In genomic region chr3:48585411-48585810, GRCh38 we compare ENCODE assay signal across 12 cellular contexts. TPM values are rescaled to one million over a fixed set of nuclear protein-coding genes. Genes with fewer than 3 reads are reported as not detected.
"Had no signal": no experiment of that assay in that cellular context is flagged by ENCODE, and none has a peak within 500 bp of the region (broad histone marks: within the 10 kb centered on the region; RNA-seq: fewer than 3 reads in every experiment).

No MANE protein-coding gene starts in this region.

- H3K36me3 ChIP-seq: HAP-1 had no signal

- H3K4me1 ChIP-seq: HAP-1 had no signal

- H3K27ac Mint-ChIP-seq: GM23338, HFFc6 had no signal

- H3K9me3 ChIP-seq: HAP-1 had no signal

- H3K27ac ChIP-seq: GM23248 had no signal

- H3K4me3 Mint-ChIP-seq: GM23338, H9, HFFc6 had no signal

- ATAC-seq: GM23338, HCT116 had no signal

- FAIRE-seq: H1, H54 had no signal

- DNase-seq: GM23248, GOT3, H7, H9, HCEC 1CT, HFFc6 had no signal

- H3K4me3 ChIP-seq: GM23248, GM23338, HAP-1 had no signal

- H3K9me3 Mint-ChIP-seq: GM23338, H9, HFFc6 had no signal

RNA-seq across cellular contexts. Expression of gene UCN2, which starts 21.8 kb away (rescaled TPM):
- total RNA-seq: H1 had no signal
- polyA plus RNA-seq: GM23338 had no signal

RNA-seq across cellular contexts. Expression of gene TMEM89, which starts 36.2 kb away (rescaled TPM):
- total RNA-seq: GM23248, GM23338, H1, H4, H7 had no signal
- polyA plus RNA-seq: GM23248, GM23338, H1 had no signal
